In genomic region chr19:19137556-19138109, GRCh38 we compare ENCODE assay signal across 6 cellular contexts. TPM values are rescaled to one million over a fixed set of nuclear protein-coding genes. Genes with fewer than 3 reads are reported as not detected.
A peak's percentile ranks its signal among the peaks of the same experiment; 100 is the strongest.
DNase-seq lines count a peak whose midpoint lies in the region; ATAC-seq, FAIRE-seq and TF ChIP-seq lines count a peak whose summit lies in the region.

No MANE protein-coding gene starts in this region.

- TF ChIP-seq POLR2A in GM12891 (IDR thresholded peaks at IDR 0.05; ENCODE audit: low read depth, low read length) = no peak

- H3K4me3 ChIP-seq in adipocyte (ENCODE audit: low read length) = peak overlapping the region; percentile 87
- H3K4me3 ChIP-seq in mucosa of stomach (ENCODE audit: low read length) = peak overlapping the region; percentile 95

- DNase-seq in GM13976 (ENCODE audit: low spot score) (peak; percentile 44), adipocyte (ENCODE audit: low read depth) (peak; percentile 41), GM12891 (ENCODE audit: insufficient read length, low spot score) (no peak)

- H3K4me1 ChIP-seq in adipocyte (ENCODE audit: control insufficient read depth, insufficient read depth, low read length) (peaks cover 6% of the 10 kb centered on the region), mucosa of stomach (ENCODE audit: control insufficient read depth, insufficient read depth, low read length) (peaks cover 12% of the 10 kb centered on the region)

- ATAC-seq in HG03457 (IDR thresholded peaks at IDR 0.05; ENCODE audit: unreplicated experiment) (no peak), GM19467 (IDR thresholded peaks at IDR 0.05; ENCODE audit: unreplicated experiment) (no peak)

- in situ Hi-C loops in GM13976 (cut with MboI; ENCODE audit: low sequenced_read_pairs, unreplicated experiment) = no loop called here

- no peak for TF ChIP-seq CTCF in GM13976 (IDR thresholded peaks at IDR 0.05; ENCODE audit: borderline replicate concordance, control extremely low read depth, extremely low read depth, insufficient read depth, missing control alignments)

- H3K27me3 ChIP-seq in adipocyte (replicated peaks; ENCODE audit: control insufficient read depth, insufficient read depth, low read length) (no peaks in the 10 kb centered on the region), mucosa of stomach (ENCODE audit: control insufficient read depth, insufficient read depth, low read length) (no peaks in the 10 kb centered on the region)

- peak overlapping the region; percentile 92 for H3K9ac ChIP-seq in adipocyte (ENCODE audit: low read length)
- peak overlapping the region; percentile 97 for H3K9ac ChIP-seq in mucosa of stomach (ENCODE audit: low read length)

- H3K9me3 ChIP-seq in adipocyte (ENCODE audit: control insufficient read depth, low read length) = peaks cover under 1% of the 10 kb centered on the region
- no peaks in the 10 kb centered on the region for H3K9me3 ChIP-seq in mucosa of stomach (ENCODE audit: control insufficient read depth, low read length)

- no peaks in the 10 kb centered on the region for H3K36me3 ChIP-seq in adipocyte (ENCODE audit: control insufficient read depth, insufficient read depth, low read length, severe bottlenecking)
- H3K36me3 ChIP-seq in mucosa of stomach (ENCODE audit: control insufficient read depth, insufficient read depth, low read length) = no peaks in the 10 kb centered on the region

- no peak for FAIRE-seq in GM12891 (lab: Jason Lieb, UNC)

TF ChIP-seq in GM12891, 5 proteins besides CTCF, POLR2A, EP300 and RAD21:
- no peak for TF ChIP-seq POU2F2 (IDR thresholded peaks at IDR 0.05; ENCODE audit: low read depth, low read length)
- TF ChIP-seq PAX5 (IDR thresholded peaks at IDR 0.05; ENCODE audit: insufficient read depth, low read length, severe bottlenecking) = no peak
- no peak for TF ChIP-seq TAF1 (IDR thresholded peaks at IDR 0.05; ENCODE audit: low read depth, low read length)
- TF ChIP-seq SPI1 (IDR thresholded peaks at IDR 0.05; ENCODE audit: low read depth, low read length) = no peak
- no peak for TF ChIP-seq POLR2AphosphoS5 (IDR thresholded peaks at IDR 0.05; ENCODE audit: low read depth, low read length)
TF ChIP-seq in GM12891: peak in this region for 0.

RNA-seq across cellular contexts. Expression of gene TMEM161A, which starts 0.6 kb away (rescaled TPM):
- polyA plus RNA-seq in GM12891 (2012; ENCODE audit: low read depth, missing spikeins) = 14.2 TPM

RNA-seq across cellular contexts. Expression of gene MEF2B, which starts 32.4 kb away (rescaled TPM):
- polyA plus RNA-seq in GM12891 (2012; ENCODE audit: low read depth, missing spikeins) = 64.8 TPM

RNA-seq across cellular contexts. Expression of gene BORCS8, which starts 54.3 kb away (rescaled TPM):
- 14.7 TPM for polyA plus RNA-seq in GM12891 (2012; ENCODE audit: low read depth, missing spikeins)

RNA-seq across cellular contexts. Expression of gene RFXANK, which starts 54.4 kb away (rescaled TPM):
- 119 TPM for polyA plus RNA-seq in GM12891 (2012; ENCODE audit: low read depth, missing spikeins)
